In the genomic region with DNA sequence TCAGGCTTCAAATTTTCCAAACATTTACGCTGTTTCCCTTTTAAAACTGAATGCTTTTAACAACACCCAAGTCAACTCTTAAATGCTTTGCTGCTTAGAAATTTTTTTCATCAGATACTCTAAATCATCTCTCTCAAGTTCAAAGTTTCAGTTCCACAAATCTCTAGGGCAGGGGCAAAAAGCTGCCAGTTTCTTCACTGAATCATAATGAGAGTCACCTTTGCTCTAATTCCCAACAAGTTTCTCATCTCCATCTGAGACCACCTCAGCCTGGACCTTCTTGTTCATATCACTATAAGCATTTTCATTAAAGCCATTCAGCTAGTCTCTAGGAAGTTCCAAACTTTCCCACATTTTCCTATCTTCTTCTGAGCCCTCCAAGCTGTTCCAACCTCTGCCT, we compare ENCODE assay signal across 25 cellular contexts.
"Had no signal": no experiment of that assay in that cellular context is flagged by ENCODE, and none has a peak within 500 bp of the region (broad histone marks: within the 10 kb centered on the region; RNA-seq: fewer than 3 reads in every experiment).

No MANE protein-coding gene starts in this region.

- DNase-seq: activated CD4-positive, alpha-beta T cell treated with anti-CD3 and anti-CD28 coated beads for 1 hour; activated CD4-positive, alpha-beta T cell treated with anti-CD3 and anti-CD28 coated beads, Interleukin-2, amount 10 ng/mL, durations not matched to agents 24 days and 14 days; activated CD4-positive, alpha-beta T cell treated with anti-CD3 and anti-CD28 coated beads, Interleukin-2, amount 50 U/mL, for 48 hours; activated CD8-positive, alpha-beta memory T cell treated with anti-CD3 and anti-CD28 coated beads, Interleukin-2, amount 10 ng/mL, durations not matched to agents 7 days and 5 days; activated effector memory CD4-positive, alpha-beta T cell treated with Interleukin-2 at 50 U/mL for 16 hours; activated naive CD4-positive, alpha-beta T cell; activated T-cell treated with anti-CD3 and anti-CD28 coated beads, Interleukin-2, amount 50 U/mL, for 24 hours; aorta; MM.1S; NCI-H1092; NCI-H1417; NCI-H1694; NCI-H2029; NCI-H2107; NCI-H2171 treated with DMSO at 0.1 percent for 48 hours; NCI-H226; NCI-H526; NCI-H774; Peyer's patch; SHP77 had no signal

- H3K4me1 Mint-ChIP-seq: activated CD4-positive, alpha-beta T cell treated with anti-CD3 and anti-CD28 coated beads, Interleukin-2, amount 10 ng/mL, durations not matched to agents 24 days and 14 days; activated CD8-positive, alpha-beta memory T cell treated with anti-CD3 and anti-CD28 coated beads, Interleukin-2, amount 10 ng/mL, durations not matched to agents 7 days and 5 days; activated naive CD4-positive, alpha-beta T cell treated with anti-CD3 and anti-CD28 coated beads, Interleukin-2, amount 50 U/mL, for 24 hours; central memory CD8-positive, alpha-beta T cell had no signal

- H3K27me3 Mint-ChIP-seq: activated CD8-positive, alpha-beta memory T cell treated with anti-CD3 and anti-CD28 coated beads, Interleukin-2, amount 10 ng/mL, durations not matched to agents 7 days and 5 days; central memory CD8-positive, alpha-beta T cell had no signal

- H3K9me3 Mint-ChIP-seq: activated T-helper 1 cell treated with anti-CD3 and anti-CD28 coated beads, Interleukin-12 subunit alpha, Interleukin-12 subunit beta, Interleukin-2, Interleukin-4 antibody, amounts not matched to agents 30 ng/mL and 10 ng/mL and 1 ng/mL, durations not matched to agents 14 hours and 24 hours and 36 hours; T-helper 1 cell treated with Interleukin-12 subunit alpha and Interleukin-12 subunit beta and Interleukin-4 antibody, amounts not matched to agents 30 μg/mL and 1 μg/mL, for 36 hours had no signal

- H3K4me3 Mint-ChIP-seq: activated CD4-positive, alpha-beta T cell treated with anti-CD3 and anti-CD28 coated beads, Interleukin-2, amount 10 ng/mL, durations not matched to agents 24 days and 14 days; activated CD8-positive, alpha-beta memory T cell treated with anti-CD3 and anti-CD28 coated beads, Interleukin-2, amount 10 ng/mL, durations not matched to agents 7 days and 5 days; activated naive CD4-positive, alpha-beta T cell treated with anti-CD3 and anti-CD28 coated beads, Interleukin-2, amount 50 U/mL, for 24 hours; activated T-cell treated with anti-CD3 and anti-CD28 coated beads, Interleukin-2, amount 50 U/mL, for 24 hours; activated T-helper 1 cell treated with anti-CD3 and anti-CD28 coated beads, Interleukin-12 subunit alpha, Interleukin-12 subunit beta, Interleukin-2, Interleukin-4 antibody, amounts not matched to agents 30 ng/mL and 10 ng/mL and 1 ng/mL, durations not matched to agents 14 hours and 24 hours and 36 hours; central memory CD8-positive, alpha-beta T cell; T-helper 1 cell treated with Interleukin-12 subunit alpha and Interleukin-12 subunit beta and Interleukin-4 antibody, amounts not matched to agents 30 μg/mL and 1 μg/mL, for 36 hours; WTC11 had no signal

- H3K27ac Mint-ChIP-seq: activated CD4-positive, alpha-beta T cell treated with anti-CD3 and anti-CD28 coated beads, Interleukin-2, amount 10 ng/mL, durations not matched to agents 24 days and 14 days; activated CD8-positive, alpha-beta memory T cell treated with anti-CD3 and anti-CD28 coated beads, Interleukin-2, amount 10 ng/mL, durations not matched to agents 7 days and 5 days; activated naive CD4-positive, alpha-beta T cell treated with anti-CD3 and anti-CD28 coated beads, Interleukin-2, amount 50 U/mL, for 24 hours; activated T-cell treated with anti-CD3 and anti-CD28 coated beads, Interleukin-2, amount 50 U/mL, for 24 hours; activated T-helper 1 cell treated with anti-CD3 and anti-CD28 coated beads, Interleukin-12 subunit alpha, Interleukin-12 subunit beta, Interleukin-2, Interleukin-4 antibody, amounts not matched to agents 30 ng/mL and 10 ng/mL and 1 ng/mL, durations not matched to agents 14 hours and 24 hours and 36 hours; T-helper 1 cell treated with Interleukin-12 subunit alpha and Interleukin-12 subunit beta and Interleukin-4 antibody, amounts not matched to agents 30 μg/mL and 1 μg/mL, for 36 hours; WTC11 had no signal

- ATAC-seq: activated CD8-positive, alpha-beta memory T cell treated with anti-CD3 and anti-CD28 coated beads, Interleukin-2, amount 10 ng/mL, durations not matched to agents 7 days and 5 days; WTC11 had no signal

- H3K36me3 Mint-ChIP-seq: activated CD8-positive, alpha-beta memory T cell treated with anti-CD3 and anti-CD28 coated beads, Interleukin-2, amount 10 ng/mL, durations not matched to agents 7 days and 5 days; activated naive CD4-positive, alpha-beta T cell treated with anti-CD3 and anti-CD28 coated beads, Interleukin-2, amount 50 U/mL, for 24 hours had no signal
